28 cellular contexts compared by ENCODE assay signal in genomic region chr10:107104026-107104652, GRCh38.
"Had no signal": no experiment of that assay in that cellular context is flagged by ENCODE, and none has a peak within 500 bp of the region (broad histone marks: within the 10 kb centered on the region; RNA-seq: fewer than 3 reads in every experiment).

No MANE protein-coding gene starts in this region.

- H3K4me1 ChIP-seq: adrenal gland, ascending aorta, breast epithelium, heart left ventricle, suprapubic skin, vagina had no signal

- H3K4me1 Mint-ChIP-seq: stimulated activated memory B cell treated with anti-CD40 and anti-IgM and Interleukin-4, amounts not matched to agents 10 μg/mL and 1 μg/mL and 100 μg/mL, for 72 hours; T-cell had no signal

- H3K36me3 ChIP-seq: adrenal gland, ascending aorta, breast epithelium, heart left ventricle, sigmoid colon, stomach, suprapubic skin, transverse colon, vagina, WERI-Rb-1 had no signal

- H3K27me3 ChIP-seq: adrenal gland, ascending aorta, breast epithelium, heart left ventricle, sigmoid colon, stomach, suprapubic skin, transverse colon, vagina had no signal

- H3K4me2 ChIP-seq: smooth muscle cell had no signal

- H3K27ac Mint-ChIP-seq: activated naive CD8-positive, alpha-beta T cell; activated T-cell treated with anti-CD3 and anti-CD28 coated beads, Interleukin-2, amount 50 U/mL, for 24 hours; activated T-helper 2 cell treated with anti-CD3 and anti-CD28 coated beads, Interferon-gamma antibody, Interleukin-2, Interleukin-4, amounts not matched to agents 10 μg/mL and 5 μg/mL and 100 μg/mL, durations not matched to agents 14 hours and 24 hours and 36 hours; nephron; stimulated activated memory B cell treated with anti-CD40 and anti-IgM and Interleukin-4, amounts not matched to agents 10 μg/mL and 1 μg/mL and 100 μg/mL, for 72 hours; T-cell had no signal

- H3K27ac ChIP-seq: adrenal gland, ascending aorta, breast epithelium, heart left ventricle, stomach, suprapubic skin, transverse colon, vagina, WERI-Rb-1 had no signal

- FAIRE-seq: endometrium, TTC549 had no signal

- H3K9me3 ChIP-seq: adrenal gland, suprapubic skin had no signal

- H3K27me3 Mint-ChIP-seq: activated naive CD8-positive, alpha-beta T cell; activated T-cell treated with anti-CD3 and anti-CD28 coated beads, Interleukin-2, amount 50 U/mL, for 24 hours; stimulated activated memory B cell treated with anti-CD40 and anti-IgM and Interleukin-4, amounts not matched to agents 10 μg/mL and 1 μg/mL and 100 μg/mL, for 72 hours; T-cell had no signal

- DNase-seq: activated CD4-positive, alpha-beta T cell treated with anti-CD3 and anti-CD28 coated beads for 1 hour; activated CD8-positive, alpha-beta memory T cell treated with anti-CD3 and anti-CD28 coated beads for 24 hours; activated CD8-positive, alpha-beta memory T cell treated with anti-CD3 and anti-CD28 coated beads, Interleukin-2, amount 50 U/mL, for 4 hours; activated naive CD4-positive, alpha-beta T cell; activated T-cell treated with anti-CD3 and anti-CD28 coated beads, Interleukin-2, amount 50 U/mL, for 24 hours; adrenal gland; cerebellar nuclear complex; cortex of kidney; heart left ventricle; occipital lobe; posterior cingulate gyrus; sigmoid colon; stimulated activated CD4-positive, alpha-beta T cell treated with anti-CD3 and anti-CD28 coated beads, Interleukin-15, amount 100 ng/mL, for 24 hours; stomach; T-cell; transverse colon; WERI-Rb-1 had no signal

- H3K4me3 Mint-ChIP-seq: activated naive CD8-positive, alpha-beta T cell; activated T-cell treated with anti-CD3 and anti-CD28 coated beads, Interleukin-2, amount 50 U/mL, for 24 hours; nephron; stimulated activated memory B cell treated with anti-CD40 and anti-IgM and Interleukin-4, amounts not matched to agents 10 μg/mL and 1 μg/mL and 100 μg/mL, for 72 hours; T-cell had no signal

- H3K4me3 ChIP-seq: adrenal gland, ascending aorta, breast epithelium, heart left ventricle, sigmoid colon, smooth muscle cell, stomach, suprapubic skin, transverse colon, vagina had no signal

- ATAC-seq: stimulated activated memory B cell treated with anti-CD40 and anti-IgM and Interleukin-4, amounts not matched to agents 10 μg/mL and 1 μg/mL and 100 μg/mL, for 72 hours; T-cell had no signal

- H3K36me3 Mint-ChIP-seq: activated naive CD8-positive, alpha-beta T cell; stimulated activated memory B cell treated with anti-CD40 and anti-IgM and Interleukin-4, amounts not matched to agents 10 μg/mL and 1 μg/mL and 100 μg/mL, for 72 hours; T-cell had no signal
